In the genomic region with DNA sequence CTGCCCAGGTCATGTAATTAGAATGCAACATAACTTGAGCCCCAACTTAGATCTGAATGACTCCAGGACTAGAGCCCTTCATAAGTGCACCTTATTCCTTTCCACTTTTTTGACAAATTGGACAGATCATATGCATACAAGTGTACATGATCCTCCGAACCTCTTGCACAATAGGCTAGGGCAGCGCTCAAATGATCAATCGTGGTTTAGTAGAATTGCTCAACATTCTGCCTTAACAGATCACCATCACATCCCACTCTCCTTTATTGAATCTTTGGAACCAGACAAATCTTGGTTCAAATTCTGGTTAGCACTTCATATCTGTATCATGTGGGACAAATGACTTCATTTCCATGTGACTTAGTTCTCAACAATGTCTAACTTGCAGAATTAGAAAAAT, we compare ENCODE assay signal across 21 cellular contexts.
"Had no signal": no experiment of that assay in that cellular context is flagged by ENCODE, and none has a peak within 500 bp of the region (broad histone marks: within the 10 kb centered on the region; RNA-seq: fewer than 3 reads in every experiment).

No MANE protein-coding gene starts in this region.

- H3K4me3 Mint-ChIP-seq: activated T-cell treated with anti-CD3 and anti-CD28 coated beads, Interleukin-2, amount 50 U/mL, for 24 hours; activated T-helper 17 cell treated with anti-CD3 and anti-CD28 coated beads, Interleukin-2, amount 50 U/mL, for 72 hours; natural killer cell treated with Interleukin-12 subunit alpha and Interleukin-12 subunit beta and Interleukin-15 and Interleukin-18, amount 100 ng/mL, for 72 hours; stimulated activated effector memory CD8-positive, alpha-beta T cell treated with anti-CD3 and anti-CD28 coated beads, Interleukin-12 subunit alpha, Interleukin-12 subunit beta, amount 100 ng/mL, for 72 hours; stimulated activated naive CD8-positive, alpha-beta T cell treated with anti-CD3 and anti-CD28 coated beads, Interleukin-15, amount 100 ng/mL, for 72 hours; T-cell; T-helper 2 cell treated with Interferon-gamma antibody and Interleukin-4, amounts not matched to agents 5 μg/mL and 100 μg/mL, for 36 hours had no signal

- H3K36me3 ChIP-seq: breast epithelium, gastrocnemius medialis, left ventricle myocardium inferior, right atrium auricular region, tibial artery had no signal

- ATAC-seq: activated naive CD4-positive, alpha-beta T cell treated with anti-CD3 and anti-CD28 coated beads, Interleukin-2, amount 50 U/mL, for 72 hours; activated T-helper 17 cell treated with anti-CD3 and anti-CD28 coated beads, Interleukin-2, amount 50 U/mL, for 72 hours; gastrocnemius medialis; natural killer cell treated with Interleukin-12 subunit alpha and Interleukin-12 subunit beta and Interleukin-15 and Interleukin-18, amount 100 ng/mL, for 72 hours; stimulated activated effector memory CD8-positive, alpha-beta T cell treated with anti-CD3 and anti-CD28 coated beads, Interleukin-12 subunit alpha, Interleukin-12 subunit beta, amount 100 ng/mL, for 72 hours; stimulated activated naive CD8-positive, alpha-beta T cell treated with anti-CD3 and anti-CD28 coated beads, Interleukin-15, amount 100 ng/mL, for 72 hours; T-cell had no signal

- FAIRE-seq: endometrium, TTC549 had no signal

- H3K27me3 Mint-ChIP-seq: natural killer cell treated with Interleukin-12 subunit alpha and Interleukin-12 subunit beta and Interleukin-15 and Interleukin-18, amount 100 ng/mL, for 72 hours; progenitor cell of endocrine pancreas had no signal

- H3K4me1 Mint-ChIP-seq: activated T-helper 17 cell treated with anti-CD3 and anti-CD28 coated beads, Interleukin-2, amount 50 U/mL, for 72 hours; stimulated activated effector memory CD8-positive, alpha-beta T cell treated with anti-CD3 and anti-CD28 coated beads, Interleukin-12 subunit alpha, Interleukin-12 subunit beta, amount 100 ng/mL, for 72 hours; stimulated activated naive CD8-positive, alpha-beta T cell treated with anti-CD3 and anti-CD28 coated beads, Interleukin-15, amount 100 ng/mL, for 72 hours; T-cell had no signal

- H3K9me3 Mint-ChIP-seq: activated naive CD4-positive, alpha-beta T cell treated with anti-CD3 and anti-CD28 coated beads, Interleukin-2, amount 50 U/mL, for 72 hours; activated T-cell treated with anti-CD3 and anti-CD28 coated beads, Interleukin-2, amount 50 U/mL, for 24 hours; activated T-helper 17 cell treated with anti-CD3 and anti-CD28 coated beads, Interleukin-2, amount 50 U/mL, for 72 hours; stimulated activated effector memory CD8-positive, alpha-beta T cell treated with anti-CD3 and anti-CD28 coated beads, Interleukin-12 subunit alpha, Interleukin-12 subunit beta, amount 100 ng/mL, for 72 hours; stimulated activated naive CD8-positive, alpha-beta T cell treated with anti-CD3 and anti-CD28 coated beads, Interleukin-15, amount 100 ng/mL, for 72 hours; T-cell; T-helper 2 cell treated with Interferon-gamma antibody and Interleukin-4, amounts not matched to agents 5 μg/mL and 100 μg/mL, for 36 hours had no signal

- H3K4me1 ChIP-seq: breast epithelium, gastrocnemius medialis, left ventricle myocardium inferior, right atrium auricular region, tibial artery had no signal

- H3K27ac Mint-ChIP-seq: activated naive CD4-positive, alpha-beta T cell treated with anti-CD3 and anti-CD28 coated beads, Interleukin-2, amount 50 U/mL, for 72 hours; activated T-cell treated with anti-CD3 and anti-CD28 coated beads, Interleukin-2, amount 50 U/mL, for 24 hours; activated T-helper 17 cell treated with anti-CD3 and anti-CD28 coated beads, Interleukin-2, amount 50 U/mL, for 72 hours; natural killer cell treated with Interleukin-12 subunit alpha and Interleukin-12 subunit beta and Interleukin-15 and Interleukin-18, amount 100 ng/mL, for 72 hours; progenitor cell of endocrine pancreas; stimulated activated effector memory CD8-positive, alpha-beta T cell treated with anti-CD3 and anti-CD28 coated beads, Interleukin-12 subunit alpha, Interleukin-12 subunit beta, amount 100 ng/mL, for 72 hours; stimulated activated naive CD8-positive, alpha-beta T cell treated with anti-CD3 and anti-CD28 coated beads, Interleukin-15, amount 100 ng/mL, for 72 hours; T-cell; T-helper 2 cell treated with Interferon-gamma antibody and Interleukin-4, amounts not matched to agents 5 μg/mL and 100 μg/mL, for 36 hours had no signal

- H3K9me3 ChIP-seq: breast epithelium, gastrocnemius medialis, left ventricle myocardium inferior, right atrium auricular region, tibial artery had no signal

- DNase-seq: activated CD8-positive, alpha-beta memory T cell treated with anti-CD3 and anti-CD28 coated beads for 24 hours; activated CD8-positive, alpha-beta memory T cell treated with anti-CD3 and anti-CD28 coated beads, Interleukin-2, amount 50 U/mL, for 4 hours; activated T-cell treated with anti-CD3 and anti-CD28 coated beads, Interleukin-2, amount 50 U/mL, for 24 hours; gastrocnemius medialis; hippocampal formation; left ventricle myocardium inferior; stimulated activated CD4-positive, alpha-beta T cell treated with anti-CD3 and anti-CD28 coated beads, Interleukin-2, amount 100 ng/mL, for 24 hours; stimulated activated naive CD8-positive, alpha-beta T cell treated with anti-CD3 and anti-CD28 coated beads, Interleukin-15, amount 100 ng/mL, for 72 hours; T-cell; tibial artery had no signal

- H3K36me3 Mint-ChIP-seq: activated naive CD4-positive, alpha-beta T cell treated with anti-CD3 and anti-CD28 coated beads, Interleukin-2, amount 50 U/mL, for 72 hours; natural killer cell treated with Interleukin-12 subunit alpha and Interleukin-12 subunit beta and Interleukin-15 and Interleukin-18, amount 100 ng/mL, for 72 hours; stimulated activated effector memory CD8-positive, alpha-beta T cell treated with anti-CD3 and anti-CD28 coated beads, Interleukin-12 subunit alpha, Interleukin-12 subunit beta, amount 100 ng/mL, for 72 hours; T-cell had no signal

- H3K27ac ChIP-seq: breast epithelium, gastrocnemius medialis, left ventricle myocardium inferior, right atrium auricular region, skin epidermis, tibial artery had no signal

- H3K27me3 ChIP-seq: breast epithelium, gastrocnemius medialis, right atrium auricular region, tibial artery had no signal

- H3K4me3 ChIP-seq: breast epithelium, gastrocnemius medialis, left ventricle myocardium inferior, right atrium auricular region, skin epidermis, tibial artery had no signal
